ENCODE assay signal across 10 cellular contexts in the genomic region with DNA sequence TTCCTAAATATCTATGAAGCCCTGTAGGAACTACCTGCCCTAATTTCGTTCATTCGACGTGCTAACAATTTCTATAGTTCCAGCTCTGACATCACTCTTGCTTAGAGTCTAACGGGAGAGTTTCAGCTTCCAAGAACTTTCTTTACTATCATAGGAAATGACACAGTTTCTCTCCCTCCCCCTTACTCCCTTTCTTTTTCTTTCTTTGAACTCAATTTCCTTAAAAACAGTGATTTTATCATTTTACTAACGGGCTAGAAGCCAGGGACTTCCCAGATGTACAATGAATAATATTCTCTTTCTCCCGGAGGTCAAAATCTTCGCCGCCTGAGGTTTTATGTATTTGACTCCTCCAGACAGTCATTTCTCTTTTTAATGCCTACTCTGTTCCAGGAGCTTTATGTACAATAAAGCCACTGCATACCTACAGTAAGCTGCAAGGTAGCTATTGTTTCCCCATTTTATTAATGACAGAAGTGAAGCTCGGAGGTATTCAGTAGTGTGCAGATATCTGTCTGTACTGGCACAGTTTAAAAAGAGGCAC. TPM values are rescaled to one million over a fixed set of nuclear protein-coding genes. Genes with fewer than 3 reads are reported as not detected.
DNase-seq lines count a peak whose midpoint lies in the region; ATAC-seq and TF ChIP-seq lines count a peak whose summit lies in the region.
"Had no signal": no experiment of that assay in that cellular context is flagged by ENCODE, and none has a peak within 500 bp of the region (broad histone marks: within the 10 kb centered on the region; RNA-seq: fewer than 3 reads in every experiment).

No MANE protein-coding gene starts in this region.

- no peaks in the 10 kb centered on the region for H3K27me3 ChIP-seq in CD8-positive, alpha-beta memory T cell (ENCODE audit: insufficient read depth, low read length, poor library complexity, severe bottlenecking)

- H3K4me1 ChIP-seq in CD8-positive, alpha-beta memory T cell (ENCODE audit: insufficient read depth, low read length) = no peaks in the 10 kb centered on the region

- DNase-seq in ELR (ENCODE audit: low read depth) (peak; percentile 63), dedifferentiated amniotic fluid mesenchymal stem cell (ENCODE audit: extremely low spot score) (peak; percentile 38), non-pigmented ciliary epithelial cell (ENCODE audit: low read depth) (peak; percentile 44), NCI-H1436 (lab: John Stamatoyannopoulos, UW) (no peak)
- DNase-seq in CD8-positive, alpha-beta memory T cell = no peak
- no peak for DNase-seq in naive thymus-derived CD8-positive, alpha-beta T cell

- POLR2A ChIA-PET in CD8-positive, alpha-beta memory T cell (lab: Charles Lee) = no interaction called here
- POLR2A ChIA-PET in naive thymus-derived CD8-positive, alpha-beta T cell (lab: Charles Lee) = no interaction called here

- H3K36me3 Mint-ChIP-seq in CD8-positive, alpha-beta memory T cell = no peaks in the 10 kb centered on the region
- H3K36me3 Mint-ChIP-seq in naive thymus-derived CD8-positive, alpha-beta T cell = no peaks in the 10 kb centered on the region

- no peaks in the 10 kb centered on the region for H3K9me3 Mint-ChIP-seq in CD8-positive, alpha-beta memory T cell
- H3K9me3 Mint-ChIP-seq in naive thymus-derived CD8-positive, alpha-beta T cell = peaks cover 0 to 2% (median 0%) of the 10 kb centered on the region in 9 donors

- CTCF ChIA-PET in CD8-positive, alpha-beta memory T cell (lab: Charles Lee) = interaction anchor here (1.2 kb wide), 1 partner anchor 27 kb away, joined by 3 read pairs; no protein-coding TSS in a partner anchor

- H3K4me1 Mint-ChIP-seq in CD8-positive, alpha-beta memory T cell = peaks cover 4 to 10% (median 7%) of the 10 kb centered on the region in 3 donors
- peaks cover 0 to 13% (median 7%) of the 10 kb centered on the region in 4 donors for H3K4me1 Mint-ChIP-seq in naive thymus-derived CD8-positive, alpha-beta T cell

- H3K36me3 ChIP-seq in CD8-positive, alpha-beta memory T cell (ENCODE audit: insufficient read depth, low read length) = no peaks in the 10 kb centered on the region

- H3K4me3 Mint-ChIP-seq in CD8-positive, alpha-beta memory T cell = no peak overlapping the region
- H3K4me3 Mint-ChIP-seq in naive thymus-derived CD8-positive, alpha-beta T cell = no peak overlapping the region

- H3K27me3 Mint-ChIP-seq in CD8-positive, alpha-beta memory T cell = peaks cover 17 to 42% of the 10 kb centered on the region in 2 donors
- peaks cover 3 to 8% (median 4%) of the 10 kb centered on the region in 5 donors for H3K27me3 Mint-ChIP-seq in naive thymus-derived CD8-positive, alpha-beta T cell

- ATAC-seq in naive thymus-derived CD8-positive, alpha-beta T cell = no peak

- no peak overlapping the region for H3K4me3 ChIP-seq in CD8-positive, alpha-beta memory T cell (ENCODE audit: low read length)
- H3K4me3 ChIP-seq: skin epidermis had no signal

- H3K27ac ChIP-seq in CD8-positive, alpha-beta memory T cell (ENCODE audit: low read depth, low read length) = no peak overlapping the region

- no peak overlapping the region for H3K27ac Mint-ChIP-seq in CD8-positive, alpha-beta memory T cell
- H3K27ac Mint-ChIP-seq in naive thymus-derived CD8-positive, alpha-beta T cell = no peak overlapping the region

- H3K9me3 ChIP-seq in CD8-positive, alpha-beta memory T cell (ENCODE audit: low read length) = no peaks in the 10 kb centered on the region

TF ChIP-seq in PFSK-1, 5 proteins besides CTCF, POLR2A, EP300 and RAD21:
- TF ChIP-seq TAF1 (IDR thresholded peaks at IDR 0.05; ENCODE audit: borderline replicate concordance, insufficient read depth, low read length) (peak; percentile 66; the same call in 1 of the 2 replicates), SIN3A (IDR thresholded peaks at IDR 0.05; ENCODE audit: borderline replicate concordance, insufficient read depth, low read length) (no peak)

RNA-seq across cellular contexts. Expression of gene SMCO2, which starts 15.7 kb away (rescaled TPM):
- polyA plus RNA-seq in PFSK-1 (2012; ENCODE audit: insufficient read length, low read depth) = not detected
- not detected for total RNA-seq in CD8-positive, alpha-beta memory T cell
- polyA plus RNA-seq in CD8-positive, alpha-beta memory T cell = not detected
- not detected for total RNA-seq in naive thymus-derived CD8-positive, alpha-beta T cell
- polyA plus RNA-seq in naive thymus-derived CD8-positive, alpha-beta T cell = not detected
- total RNA-seq: chondrocyte, LHCN-M2 had no signal

Comparison
In these comparisons a context has a peak if more than half of its experiments do, and no peak if none do; other contexts are left out.
1. DNase-seq: peak in ELR (single experiment), dedifferentiated amniotic fluid mesenchymal stem cell (single experiment) and non-pigmented ciliary epithelial cell (single experiment); none in NCI-H1436 (single experiment), CD8-positive, alpha-beta memory T cell (0 of 5) and naive thymus-derived CD8-positive, alpha-beta T cell (0 of 10).